8 cellular contexts compared by ENCODE assay signal in the genomic region with DNA sequence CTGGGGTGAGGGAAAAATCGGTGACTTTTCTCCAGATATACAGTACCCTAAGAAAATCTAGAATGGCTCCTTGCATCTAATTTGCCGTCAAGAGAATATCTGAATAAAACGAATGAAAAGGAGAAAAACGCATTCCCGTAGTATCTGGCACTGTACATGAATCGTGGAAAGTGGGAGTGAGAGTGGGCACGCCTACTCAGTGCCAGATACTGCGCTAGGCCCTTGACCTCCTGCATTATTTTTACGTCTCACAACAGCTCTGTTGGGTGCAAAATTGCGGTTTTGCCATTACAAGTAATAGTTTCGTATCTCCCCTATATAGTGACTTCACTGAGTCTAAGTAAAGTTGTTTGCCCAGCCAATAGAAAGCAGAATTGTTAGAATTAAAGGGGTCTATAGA. TPM values are rescaled to one million over a fixed set of nuclear protein-coding genes. Genes with fewer than 3 reads are reported as not detected.
A peak's percentile ranks its signal among the peaks of the same experiment; 100 is the strongest.
DNase-seq lines count a peak whose midpoint lies in the region; ATAC-seq and TF ChIP-seq lines count a peak whose summit lies in the region.

No MANE protein-coding gene starts in this region.

- H3K27ac Mint-ChIP-seq in glutamatergic neuron (ENCODE audit: unreplicated experiment): no peak overlapping the region

- peak overlapping the region in 6 of 11 experiments; percentile 21 to 61 (median 50); a peak in 6 of 22 replicates for H3K27ac ChIP-seq in BLaER1 treated with 17β-estradiol and CSF1 and Interleukin-3, amounts not matched to agents 10 nM and 100 nM
- H3K27ac ChIP-seq in subcutaneous abdominal adipose tissue (ENCODE audit: low read depth, low read length) (no peak overlapping the region), caudate nucleus (ENCODE audit: low read depth, low read length) (no peak overlapping the region)

- peak overlapping the region; percentile 64 for H3K4me3 Mint-ChIP-seq in glutamatergic neuron (ENCODE audit: unreplicated experiment)

- no peaks in the 10 kb centered on the region for H3K36me3 Mint-ChIP-seq in glutamatergic neuron (ENCODE audit: unreplicated experiment)

- peaks cover 3% of the 10 kb centered on the region for H3K9me3 Mint-ChIP-seq in glutamatergic neuron (ENCODE audit: unreplicated experiment)

- H3K4me1 Mint-ChIP-seq in glutamatergic neuron (ENCODE audit: low read depth, unreplicated experiment): peaks cover 2% of the 10 kb centered on the region

- H3K4me2 ChIP-seq in BLaER1 treated with 17β-estradiol and CSF1 and Interleukin-3, amounts not matched to agents 10 nM and 100 nM: peak overlapping the region; percentile 57 to 96 (median 78)

- TF ChIP-seq CTCF in glutamatergic neuron (IDR thresholded peaks at IDR 0.05; ENCODE audit: partially characterized antibody, unreplicated experiment): no peak

- peaks cover 8 to 87% (median 28%) of the 10 kb centered on the region in 10 experiments; a peak in 19 of 20 replicates for H3K4me1 ChIP-seq in BLaER1 treated with 17β-estradiol and CSF1 and Interleukin-3, amounts not matched to agents 10 nM and 100 nM
- peaks cover 0 to 21% (median 17%) of the 10 kb centered on the region in 5 donors for H3K4me1 ChIP-seq in subcutaneous abdominal adipose tissue (ENCODE audit: control insufficient read depth in 5 of 5, insufficient read depth in 5 of 5, low read length in 5 of 5)

- peak overlapping the region; percentile 36 to 62 (median 50) for H3K4me3 ChIP-seq in BLaER1 treated with 17β-estradiol and CSF1 and Interleukin-3, amounts not matched to agents 10 nM and 100 nM
- H3K4me3 ChIP-seq in MG63: peak overlapping the region; percentile 35
- peak overlapping the region; percentile 49 to 81 (median 71) for H3K4me3 ChIP-seq in subcutaneous abdominal adipose tissue (ENCODE audit: low read depth in 1 of 5, low read length in 5 of 5)

- H3K27me3 Mint-ChIP-seq in glutamatergic neuron (ENCODE audit: unreplicated experiment): peaks cover 7% of the 10 kb centered on the region

- H3K9me3 ChIP-seq in BLaER1 treated with 17β-estradiol and CSF1 and Interleukin-3, amounts not matched to agents 10 nM and 100 nM (replicated peaks in 1 of 11): peaks cover 0 to 16% (median 11%) of the 10 kb centered on the region in 11 experiments; a peak in 19 of 22 replicates
- H3K9me3 ChIP-seq in MG63 (no peaks in the 10 kb centered on the region), subcutaneous abdominal adipose tissue (ENCODE audit: control insufficient read depth in 5 of 5, low read length in 5 of 5) (no peaks in the 10 kb centered on the region)

- ATAC-seq in GM21360 (IDR thresholded peaks at IDR 0.05; ENCODE audit: unreplicated experiment) (peak; percentile 43), HG03571 (IDR thresholded peaks at IDR 0.05; ENCODE audit: unreplicated experiment) (no peak)

- no peaks in the 10 kb centered on the region for H4K20me1 ChIP-seq in BLaER1 treated with 17β-estradiol and CSF1 and Interleukin-3, amounts not matched to agents 10 nM and 100 nM

- DNase-seq in MG63 (no peak), glutamatergic neuron (no peak), superior temporal gyrus (ENCODE audit: extremely low spot score) (no peak), caudate nucleus (lab: John Stamatoyannopoulos, UW) (no peak)

- peak overlapping the region in 9 of 11 experiments; percentile 35 to 63 (median 56); a peak in 15 of 22 replicates for H3K9ac ChIP-seq in BLaER1 treated with 17β-estradiol and CSF1 and Interleukin-3, amounts not matched to agents 10 nM and 100 nM
- H3K9ac ChIP-seq in subcutaneous abdominal adipose tissue (ENCODE audit: low read length in 5 of 5): peak overlapping the region in 1 of 5 donors; percentile 55

- peaks cover 7 to 35% (median 25%) of the 10 kb centered on the region in 11 experiments; a peak in 21 of 22 replicates for H3K27me3 ChIP-seq in BLaER1 treated with 17β-estradiol and CSF1 and Interleukin-3, amounts not matched to agents 10 nM and 100 nM
- no peaks in the 10 kb centered on the region for H3K27me3 ChIP-seq in MG63
- H3K27me3 ChIP-seq in subcutaneous abdominal adipose tissue (ENCODE audit: control insufficient read depth in 5 of 5, insufficient read depth in 4 of 5, low read length in 5 of 5): no peaks in the 10 kb centered on the region

- no peaks in the 10 kb centered on the region for H3K36me3 ChIP-seq in BLaER1 treated with 17β-estradiol and CSF1 and Interleukin-3, amounts not matched to agents 10 nM and 100 nM
- no peaks in the 10 kb centered on the region for H3K36me3 ChIP-seq in MG63
- no peaks in the 10 kb centered on the region for H3K36me3 ChIP-seq in subcutaneous abdominal adipose tissue (ENCODE audit: control insufficient read depth in 5 of 5, insufficient read depth in 5 of 5, low read length in 5 of 5)

RNA-seq across cellular contexts. Expression of a gene that starts 1.3 kb away (rescaled TPM):
- total RNA-seq in MG63 (2014; rRNA removed; shearing (Covaris generic); ENCODE audit: low replicate concordance): 0.16 and 1.7 TPM in 2 replicates
- total RNA-seq in glutamatergic neuron (ENCODE audit: unreplicated experiment): not detected

RNA-seq across cellular contexts. Expression of a gene that starts 48.9 kb away (rescaled TPM):
- 0.49 and 0.81 TPM in 2 replicates for total RNA-seq in MG63 (2014; rRNA removed; shearing (Covaris generic); ENCODE audit: low replicate concordance)
- total RNA-seq in glutamatergic neuron (ENCODE audit: unreplicated experiment): 0.10 TPM

Comparison
In these comparisons a context has a peak if more than half of its experiments do, and no peak if none do; other contexts are left out.
1. H3K27ac ChIP-seq: peak in BLaER1 treated with 17β-estradiol and CSF1 and Interleukin-3, amounts not matched to agents 10 nM and 100 nM (6 of 11); none in subcutaneous abdominal adipose tissue (single experiment) and caudate nucleus (single experiment).
2. Peak in every context shown above with its lines, with median percentiles within 50 percentile points of each other: H3K4me3 ChIP-seq.